Comparison of ENCODE assay signal across 13 cellular contexts in genomic region chr7:36605261-36605660, GRCh38.
DNase-seq lines count a peak whose midpoint lies in the region; ATAC-seq and TF ChIP-seq lines count a peak whose summit lies in the region.
"Had no signal": no experiment of that assay in that cellular context is flagged by ENCODE, and none has a peak within 500 bp of the region (broad histone marks: within the 10 kb centered on the region; RNA-seq: fewer than 3 reads in every experiment).

No MANE protein-coding gene starts in this region.

- no peak for ATAC-seq in body of pancreas
- ATAC-seq: heart left ventricle, WTC11 had no signal

- H3K56ac ChIP-seq in mesendoderm (ENCODE audit: low read length), result no peak overlapping the region

- no peak overlapping the region for H3K14ac ChIP-seq in trophoblast cell (ENCODE audit: low read length)

- TF ChIP-seq POLR2A in body of pancreas (IDR thresholded peaks at IDR 0.05), result no peak

- peak overlapping the region; percentile 56 for H3K4me3 Mint-ChIP-seq in activated naive CD4-positive, alpha-beta T cell treated with anti-CD3 and anti-CD28 coated beads, Interleukin-2, amount 50 U/mL, for 24 hours
- no peak overlapping the region for H3K4me3 Mint-ChIP-seq in activated naive CD4-positive, alpha-beta T cell treated with anti-CD3 and anti-CD28 coated beads for 36 hours
- H3K4me3 Mint-ChIP-seq: activated naive CD4-positive, alpha-beta T cell treated with anti-CD3 and anti-CD28 coated beads, Interleukin-2, amount 10 ng/mL, durations not matched to agents 7 days and 5 days; WTC11 had no signal

- no CpG with 5 or more reads among the region's 1 CpG for WGBS in mesendoderm (ENCODE audit: extremely low coverage, insufficient coverage, low lambda C conversion rate)
- WGBS in body of pancreas, 2 donors, result 61 to 62% methylated on average over 1 of the region's 1 CpG
- no CpG with 5 or more reads among the region's 1 CpG for WGBS in trophoblast cell (ENCODE audit: extremely low coverage, insufficient coverage, insufficient read length)

- H3K9ac ChIP-seq in mesendoderm (ENCODE audit: low read length), result no peak overlapping the region
- no peak overlapping the region for H3K9ac ChIP-seq in trophoblast cell (ENCODE audit: low read length)

- H2BK120ac ChIP-seq in mesendoderm (ENCODE audit: low read depth, low read length) (no peak overlapping the region), trophoblast cell (ENCODE audit: insufficient read depth, low read length, poor library complexity) (no peak overlapping the region)

- H4K91ac ChIP-seq in trophoblast cell (ENCODE audit: low read depth, low read length), result no peak overlapping the region

- H3K4me1 ChIP-seq in mesendoderm (ENCODE audit: control insufficient read depth, low read depth, low read length), result no peaks in the 10 kb centered on the region
- H3K4me1 ChIP-seq in body of pancreas, result peaks cover 12% of the 10 kb centered on the region
- H3K4me1 ChIP-seq in trophoblast cell (ENCODE audit: control insufficient read depth in 1 of 2, insufficient read depth in 2 of 2, low read length in 2 of 2), result no peaks in the 10 kb centered on the region
- H3K4me1 ChIP-seq: heart left ventricle had no signal

- no peak overlapping the region for H3K27ac ChIP-seq in mesendoderm (ENCODE audit: low read depth, low read length)
- no peak overlapping the region for H3K27ac ChIP-seq in substantia nigra (ENCODE audit: low read depth, low read length, poor library complexity, severe bottlenecking)
- H3K27ac ChIP-seq in body of pancreas, result peak overlapping the region in 1 of 4 donors; percentile 27
- no peak overlapping the region for H3K27ac ChIP-seq in trophoblast cell (ENCODE audit: low read depth, low read length)
- H3K27ac ChIP-seq: heart left ventricle, SJSA1 had no signal

- no peak overlapping the region for H2BK12ac ChIP-seq in trophoblast cell (ENCODE audit: low read length)

- H2BK15ac ChIP-seq in mesendoderm (replicated peaks; ENCODE audit: low read depth), result no peak overlapping the region

- H3K27me3 ChIP-seq in mesendoderm (ENCODE audit: insufficient read depth, low read length, poor library complexity) (no peaks in the 10 kb centered on the region), body of pancreas (no peaks in the 10 kb centered on the region), trophoblast cell (ENCODE audit: insufficient read depth, low read length) (no peaks in the 10 kb centered on the region)
- H3K27me3 ChIP-seq: SJSA1 had no signal

- H3K18ac ChIP-seq in mesendoderm (ENCODE audit: low read length) (no peak overlapping the region), trophoblast cell (ENCODE audit: low read length) (no peak overlapping the region)

- no peak overlapping the region for H4K5ac ChIP-seq in mesendoderm (ENCODE audit: low read length)

- no peak overlapping the region for H2BK5ac ChIP-seq in mesendoderm (ENCODE audit: low read length)
- H2BK5ac ChIP-seq in trophoblast cell (ENCODE audit: low read depth, low read length, poor library complexity), result no peak overlapping the region

- H4K12ac ChIP-seq in trophoblast cell (ENCODE audit: low read depth, low read length), result no peak overlapping the region

- DNase-seq in activated naive CD4-positive, alpha-beta T cell treated with anti-CD3 and anti-CD28 coated beads for 36 hours, result no peak
- DNase-seq in astrocyte of the hippocampus (ENCODE audit: low read depth, low spot score), result peak; percentile 34
- DNase-seq in mesendoderm, result peak; percentile 53
- DNase-seq in substantia nigra (lab: John Stamatoyannopoulos, UW), result no peak
- DNase-seq in iPS-NIHi11 (ENCODE audit: low spot score), result no peak
- DNase-seq in body of pancreas, result no peak
- DNase-seq in trophoblast cell, result no peak
- DNase-seq: activated naive CD4-positive, alpha-beta T cell treated with anti-CD3 and anti-CD28 coated beads, Interleukin-2, amount 10 ng/mL, durations not matched to agents 7 days and 5 days; heart left ventricle; NK-92 treated with Interleukin-12 subunit alpha and Interleukin-12 subunit beta, amount 100 ng/mL, for 24 hours had no signal

- H3K9me3 ChIP-seq in body of pancreas (no peaks in the 10 kb centered on the region), trophoblast cell (ENCODE audit: insufficient read depth, low read depth, low read length) (no peaks in the 10 kb centered on the region)
- H3K9me3 ChIP-seq: heart left ventricle, SJSA1 had no signal

- H3K79me1 ChIP-seq in mesendoderm (ENCODE audit: low read length) (no peaks in the 10 kb centered on the region), trophoblast cell (ENCODE audit: low read length) (no peaks in the 10 kb centered on the region)

- TF ChIP-seq CTCF in body of pancreas (IDR thresholded peaks at IDR 0.05), result no peak

- peaks cover 67% of the 10 kb centered on the region for H3K4me1 Mint-ChIP-seq in activated naive CD4-positive, alpha-beta T cell treated with anti-CD3 and anti-CD28 coated beads, Interleukin-2, amount 50 U/mL, for 24 hours
- peaks cover 80% of the 10 kb centered on the region for H3K4me1 Mint-ChIP-seq in activated naive CD4-positive, alpha-beta T cell treated with anti-CD3 and anti-CD28 coated beads for 36 hours (ENCODE audit: low read depth)

- H3K79me2 ChIP-seq in mesendoderm (ENCODE audit: control insufficient read depth, insufficient read depth, low read length), result no peaks in the 10 kb centered on the region
- no peaks in the 10 kb centered on the region for H3K79me2 ChIP-seq in trophoblast cell (ENCODE audit: control insufficient read depth, insufficient read depth, low read length, poor library complexity)

- no peaks in the 10 kb centered on the region for H3K9me3 Mint-ChIP-seq in activated naive CD4-positive, alpha-beta T cell treated with anti-CD3 and anti-CD28 coated beads, Interleukin-2, amount 50 U/mL, for 24 hours
- no peaks in the 10 kb centered on the region for H3K9me3 Mint-ChIP-seq in activated naive CD4-positive, alpha-beta T cell treated with anti-CD3 and anti-CD28 coated beads for 36 hours
- H3K9me3 Mint-ChIP-seq: activated naive CD4-positive, alpha-beta T cell treated with anti-CD3 and anti-CD28 coated beads, Interleukin-2, amount 10 ng/mL, durations not matched to agents 7 days and 5 days; WTC11 had no signal

- H3K27me3 Mint-ChIP-seq in activated naive CD4-positive, alpha-beta T cell treated with anti-CD3 and anti-CD28 coated beads, Interleukin-2, amount 50 U/mL, for 24 hours, result no peaks in the 10 kb centered on the region
- no peaks in the 10 kb centered on the region for H3K27me3 Mint-ChIP-seq in activated naive CD4-positive, alpha-beta T cell treated with anti-CD3 and anti-CD28 coated beads for 36 hours (ENCODE audit: low read depth)

- H3K36me3 ChIP-seq in mesendoderm (ENCODE audit: control insufficient read depth, insufficient read depth, low read length) (no peaks in the 10 kb centered on the region), body of pancreas (replicated peaks in 1 of 2; ENCODE audit: insufficient read depth in 1 of 2, low read depth in 2 of 2) (no peaks in the 10 kb centered on the region), trophoblast cell (ENCODE audit: control insufficient read depth in 1 of 2, insufficient read depth in 2 of 2, low read length in 2 of 2) (no peaks in the 10 kb centered on the region)
- H3K36me3 ChIP-seq: SJSA1 had no signal

- H2AK5ac ChIP-seq in mesendoderm (ENCODE audit: low read length) (no peak overlapping the region), trophoblast cell (ENCODE audit: low read length) (no peak overlapping the region)

- H4K8ac ChIP-seq in mesendoderm (ENCODE audit: low read depth, low read length), result no peak overlapping the region
- H4K8ac ChIP-seq in trophoblast cell (ENCODE audit: low read depth, low read length), result no peak overlapping the region

- CTCF ChIA-PET in activated naive CD4-positive, alpha-beta T cell treated with anti-CD3 and anti-CD28 coated beads for 36 hours (lab: Charles Lee), result interaction anchor here (0.5 to 2.7 kb wide), 3 partner anchors 20 to 68 kb away, joined by 3 to 11 read pairs (median 5); no protein-coding TSS in a partner anchor

- H3K23ac ChIP-seq in mesendoderm (ENCODE audit: low read length) (no peak overlapping the region), trophoblast cell (ENCODE audit: low read length) (no peak overlapping the region)

- H3K36me3 Mint-ChIP-seq in activated naive CD4-positive, alpha-beta T cell treated with anti-CD3 and anti-CD28 coated beads, Interleukin-2, amount 50 U/mL, for 24 hours, result no peaks in the 10 kb centered on the region
- H3K36me3 Mint-ChIP-seq in activated naive CD4-positive, alpha-beta T cell treated with anti-CD3 and anti-CD28 coated beads for 36 hours (ENCODE audit: low read depth), result no peaks in the 10 kb centered on the region
- H3K36me3 Mint-ChIP-seq: activated naive CD4-positive, alpha-beta T cell treated with anti-CD3 and anti-CD28 coated beads, Interleukin-2, amount 10 ng/mL, durations not matched to agents 7 days and 5 days; WTC11 had no signal

- intact Hi-C loops in activated naive CD4-positive, alpha-beta T cell treated with anti-CD3 and anti-CD28 coated beads for 36 hours (cut with micrococcal nuclease), result loop anchor here (10.0 kb wide), 2 partner anchors 740 to 840 kb away; partner anchors contain the start of gene ELMO1
- intact Hi-C loops in body of pancreas (cut with DNase I), result no loop called here

- H3K4me3 ChIP-seq in mesendoderm (ENCODE audit: low read length) (no peak overlapping the region), body of pancreas (no peak overlapping the region), trophoblast cell (ENCODE audit: low read depth, low read length) (no peak overlapping the region)
- H3K4me3 ChIP-seq: heart left ventricle, SJSA1 had no signal

- no peak overlapping the region for H2AFZ ChIP-seq in trophoblast cell (ENCODE audit: insufficient read depth, low read length, poor library complexity)

- no peak overlapping the region for H3K4ac ChIP-seq in mesendoderm (ENCODE audit: low read depth, low read length)
- H3K4ac ChIP-seq in trophoblast cell (ENCODE audit: low read depth, low read length), result no peak overlapping the region

- H3K4me2 ChIP-seq in mesendoderm (ENCODE audit: low read length), result no peak overlapping the region
- H3K4me2 ChIP-seq in trophoblast cell (ENCODE audit: low read length), result no peak overlapping the region

- no peak overlapping the region for H3K27ac Mint-ChIP-seq in activated naive CD4-positive, alpha-beta T cell treated with anti-CD3 and anti-CD28 coated beads, Interleukin-2, amount 50 U/mL, for 24 hours
- no peak overlapping the region for H3K27ac Mint-ChIP-seq in activated naive CD4-positive, alpha-beta T cell treated with anti-CD3 and anti-CD28 coated beads for 36 hours
- H3K27ac Mint-ChIP-seq: activated naive CD4-positive, alpha-beta T cell treated with anti-CD3 and anti-CD28 coated beads, Interleukin-2, amount 10 ng/mL, durations not matched to agents 7 days and 5 days; WTC11 had no signal

Comparison
In these comparisons a context has a peak if more than half of its experiments do, and no peak if none do; other contexts are left out.
1. DNase-seq: peak in astrocyte of the hippocampus (single experiment) and mesendoderm (single experiment); none in activated naive CD4-positive, alpha-beta T cell treated with anti-CD3 and anti-CD28 coated beads for 36 hours (single experiment), substantia nigra (0 of 49), iPS-NIHi11 (single experiment), body of pancreas (0 of 4) and trophoblast cell (0 of 2).